In the genomic region with DNA sequence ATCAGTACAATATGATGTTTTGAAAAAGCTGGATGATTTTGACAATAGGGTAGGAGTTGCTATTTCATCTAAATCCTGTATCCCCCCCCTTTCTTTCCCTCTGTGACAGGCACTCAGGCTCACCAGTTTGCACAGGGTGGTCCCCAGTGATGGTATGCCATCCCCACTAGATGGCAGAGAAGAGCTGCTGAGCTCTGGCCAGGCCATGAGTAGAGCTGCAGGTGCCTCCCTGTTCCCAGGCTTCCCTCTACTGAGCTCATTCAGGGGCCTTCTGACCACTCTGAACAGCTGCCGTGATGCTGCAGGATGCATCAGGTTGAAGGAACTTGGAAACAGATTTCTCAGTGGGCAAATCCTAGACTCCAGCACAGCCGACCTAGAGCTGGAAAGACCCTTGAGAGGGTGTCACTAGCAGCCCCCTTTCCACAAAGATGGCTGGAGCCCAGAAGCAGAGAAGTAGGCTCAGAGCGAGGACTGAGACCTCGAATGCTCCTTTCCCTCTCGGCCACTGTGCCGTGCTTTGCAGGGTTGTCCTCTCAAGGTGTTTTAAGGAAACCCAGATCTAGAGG, we compare ENCODE assay signal across 8 cellular contexts. TPM values are rescaled to one million over a fixed set of nuclear protein-coding genes. Genes with fewer than 3 reads are reported as not detected.
DNase-seq lines count a peak whose midpoint lies in the region; ATAC-seq and TF ChIP-seq lines count a peak whose summit lies in the region.

No MANE protein-coding gene starts in this region.

- POLR2A ChIA-PET in BJ (lab: Charles Lee): interaction anchor here (0.6 to 0.7 kb wide), 2 partner anchors 18 to 82 kb away, joined by 3 to 8 read pairs; no protein-coding TSS in a partner anchor

- peaks cover 12% of the 10 kb centered on the region for H3K27me3 Mint-ChIP-seq in endothelial cell (ENCODE audit: unreplicated experiment)

- H3K27me3 ChIP-seq in BJ (ENCODE audit: control insufficient read depth, insufficient read depth, low read length): no peaks in the 10 kb centered on the region

- peaks cover 20% of the 10 kb centered on the region for H3K36me3 Mint-ChIP-seq in endothelial cell (ENCODE audit: low read depth, unreplicated experiment)

- peaks cover 10% of the 10 kb centered on the region for H3K4me1 Mint-ChIP-seq in endothelial cell (ENCODE audit: unreplicated experiment)

- CTCF ChIA-PET in BJ (lab: Yijun Ruan, JAX): interaction anchor here (0.5 to 2.5 kb wide), 28 partner anchors 12 to 591 kb away, joined by 3 to 12 read pairs (median 4); partner anchors contain the start of genes COPG1, EFCAB12, IFT122 and MBD4

- no peak overlapping the region for H3K4me3 Mint-ChIP-seq in endothelial cell (ENCODE audit: unreplicated experiment)

- no peak overlapping the region for H3K27ac ChIP-seq in substantia nigra (ENCODE audit: low read depth, low read length, poor library complexity, severe bottlenecking)

- TF ChIP-seq CTCF in BJ (IDR thresholded peaks at IDR 0.05; ENCODE audit: insufficient read depth, low read depth, low read length): peak; percentile 87
- TF ChIP-seq CTCF in endothelial cell (IDR thresholded peaks at IDR 0.05; ENCODE audit: unreplicated experiment): peak; percentile 44

- ATAC-seq in GM18909 (IDR thresholded peaks at IDR 0.05; ENCODE audit: poor library complexity, unreplicated experiment) (peak; percentile 71), HG03354 (IDR thresholded peaks at IDR 0.05; ENCODE audit: poor library complexity, severe bottlenecking, unreplicated experiment) (peak; percentile 84)

- peaks cover 5% of the 10 kb centered on the region; the same call in 1 of the 2 replicates for H3K36me3 ChIP-seq in BJ (ENCODE audit: control insufficient read depth, insufficient read depth, low read length)

- no peaks in the 10 kb centered on the region for H3K9me3 Mint-ChIP-seq in endothelial cell (ENCODE audit: unreplicated experiment)

- DNase-seq in BJ (ENCODE audit: low read depth) (no peak), NCI-H524 (lab: John Stamatoyannopoulos, UW) (peak; percentile 82 to 87), endothelial cell (ENCODE audit: low spot score) (peak; percentile 71), middle frontal gyrus (ENCODE audit: extremely low spot score, low spot score) (peak; percentile 22), substantia nigra (lab: John Stamatoyannopoulos, UW) (peak in 40 of 49 donors; percentile 2 to 70 (median 26))
- DNase-seq in activated CD4-positive, alpha-beta T cell treated with anti-CD3 and anti-CD28 coated beads, Interleukin-2, amount 50 U/mL, for 48 hours: peak; percentile 28 to 56

- H3K27ac Mint-ChIP-seq in endothelial cell (ENCODE audit: unreplicated experiment): no peak overlapping the region

- no peak overlapping the region for H3K4me3 ChIP-seq in BJ (ENCODE audit: low read depth, low read length)

RNA-seq across cellular contexts. Expression of gene EFCAB12, which starts 45.1 kb away (rescaled TPM):
- polyA plus RNA-seq in BJ (2011; rRNA removed): 0.02 and 0.05 TPM in 2 replicates
- not detected in 2 replicates for polyA minus RNA-seq in BJ (2011; rRNA and poly(A)+ RNA removed)
- 0.21 TPM for total RNA-seq in endothelial cell (ENCODE audit: unreplicated experiment)

RNA-seq across cellular contexts. Expression of gene MBD4, which starts 56.4 kb away (rescaled TPM):
- polyA plus RNA-seq in BJ (2011; rRNA removed): 17.5 and 24.9 TPM in 2 replicates
- polyA minus RNA-seq in BJ (2011; rRNA and poly(A)+ RNA removed): 5.7 and 9.4 TPM in 2 replicates
- total RNA-seq in endothelial cell (ENCODE audit: unreplicated experiment): 30.6 TPM

RNA-seq across cellular contexts. Expression of gene IFT122, which starts 56.6 kb away (rescaled TPM):
- polyA plus RNA-seq in BJ (2011; rRNA removed): 15.8 and 27.8 TPM in 2 replicates
- 30.4 and 48.9 TPM in 2 replicates for polyA minus RNA-seq in BJ (2011; rRNA and poly(A)+ RNA removed)
- 25.1 TPM for total RNA-seq in endothelial cell (ENCODE audit: unreplicated experiment)
